In genomic region chr1:228100822-228101613, GRCh38 we compare ENCODE assay signal across 9 cellular contexts. TPM values are rescaled to one million over a fixed set of nuclear protein-coding genes. Genes with fewer than 3 reads are reported as not detected.
DNase-seq lines count a peak whose midpoint lies in the region; ATAC-seq, FAIRE-seq and TF ChIP-seq lines count a peak whose summit lies in the region.
"Had no signal": no experiment of that assay in that cellular context is flagged by ENCODE, and none has a peak within 500 bp of the region (broad histone marks: within the 10 kb centered on the region; RNA-seq: fewer than 3 reads in every experiment).

No MANE protein-coding gene starts in this region.

- ATAC-seq in HepG2 (no peak), right lobe of liver (no peak), WTC11 (no peak), HG02571 (IDR thresholded peaks at IDR 0.05; ENCODE audit: unreplicated experiment) (no peak), HG02885 (IDR thresholded peaks at IDR 0.05; ENCODE audit: poor library complexity, unreplicated experiment) (no peak), foreskin keratinocyte (no peak)

- POLR2A ChIA-PET in HepG2 (lab: Yijun Ruan, JAX): interaction anchor here (0.7 to 1.6 kb wide), 3 partner anchors 8 to 19 kb away, joined by 3 to 5 read pairs (median 3); partner anchors contain the start of genes ARF1 and MRPL55
- POLR2A ChIA-PET in WTC11 (lab: Charles Lee): interaction anchor here (1.0 kb wide), 1 partner anchor 95 kb away, joined by 3 read pairs; no protein-coding TSS in a partner anchor

- intact Hi-C loops in HepG2 (cut with micrococcal nuclease; ENCODE audit: unreplicated experiment) (no loop called here), right lobe of liver (cut with DNase I) (no loop called here)

- TSS peak; percentile 50 for BruUV-seq in HepG2 (replicated peaks; lab: Mats Ljungman, UMichigan)

- H3K4me3 ChIP-seq in HepG2 (replicated peaks in 1 of 3; ENCODE audit: insufficient read depth in 1 of 3, low read depth in 2 of 3, low read length in 3 of 3) (peak overlapping the region in 1 of 3 experiments; percentile 82; a peak in 2 of 6 replicates), right lobe of liver (no peak overlapping the region)

- CTCF ChIA-PET in HepG2 (lab: Yijun Ruan, JAX; ENCODE audit: low intra/inter-chr PET ratio, low total read pairs): no interaction called here
- CTCF ChIA-PET in WTC11 (lab: Charles Lee): interaction anchor here (1.3 to 1.7 kb wide), 3 partner anchors 19 to 102 kb away, joined by 4 to 14 read pairs (median 4); partner anchors contain the start of gene ARF1

- H3K4me3 Mint-ChIP-seq in WTC11 (peak overlapping the region; percentile 50), immature natural killer cell (peak overlapping the region; percentile 61 to 78 (median 76))

- H3K36me3 Mint-ChIP-seq in WTC11 (peaks cover 29% of the 10 kb centered on the region), immature natural killer cell (peaks cover 7 to 14% (median 8%) of the 10 kb centered on the region in 3 donors)

- no peak for TF ChIP-seq POLR2A in HepG2 (IDR thresholded peaks at IDR 0.05; ENCODE audit: insufficient read depth in 1 of 2, low read depth in 2 of 2, low read length in 2 of 2)
- no peak for TF ChIP-seq POLR2A in right lobe of liver (IDR thresholded peaks at IDR 0.05)

- H4K20me1 ChIP-seq in HepG2 (ENCODE audit: insufficient read depth, low read length): peaks cover 47% of the 10 kb centered on the region

- H3K36me3 ChIP-seq in HepG2 (replicated peaks in 1 of 2; ENCODE audit: control insufficient read depth in 1 of 2, insufficient read depth in 2 of 2, low read length in 2 of 2) (peaks cover 14 to 32% of the 10 kb centered on the region in 2 experiments; a peak in 4 of 5 replicates), right lobe of liver (peaks cover 0 to 35% (median 17%) of the 10 kb centered on the region in 4 donors)

- peak overlapping the region; percentile 69; the same call in 1 of the 2 replicates for H3K4me2 ChIP-seq in HepG2 (ENCODE audit: low read depth, low read length)

- TF ChIP-seq CTCF in HepG2 (CRISPR knock-in tag; IDR thresholded peaks at IDR 0.05) (no peak), right lobe of liver (IDR thresholded peaks at IDR 0.05) (no peak), WTC11 (IDR thresholded peaks at IDR 0.05) (no peak), foreskin keratinocyte (conservative IDR thresholded peaks at IDR 0.05) (no peak)

- H3K27me3 Mint-ChIP-seq in WTC11 (ENCODE audit: low read depth) (peaks cover 5% of the 10 kb centered on the region; the same call in 1 of the 2 replicates), immature natural killer cell (ENCODE audit: low read depth in 3 of 3) (peaks cover 10 to 29% (median 23%) of the 10 kb centered on the region in 3 donors)

- no peak overlapping the region for H2AFZ ChIP-seq in HepG2 (ENCODE audit: low read length)

- in situ Hi-C loops in HepG2 (cut with HindIII; ENCODE audit: extremely low pct_ligation_motif_present, low pct_unique_long_range_greater_than_20kb): no loop called here

- no peak for TF ChIP-seq RAD21 in HepG2 (CRISPR knock-in tag; IDR thresholded peaks at IDR 0.05)

- no peak for DNase-seq in HepG2 (ENCODE audit: low spot score)
- DNase-seq in right lobe of liver: no peak
- no peak for DNase-seq in WTC11 (ENCODE audit: low spot score)
- DNase-seq in immature natural killer cell: no peak
- DNase-seq in HUDEP-2 (lab: John Stamatoyannopoulos, UW; ENCODE audit: unreplicated experiment in 76 of 76): no peak
- DNase-seq in foreskin keratinocyte: no peak
- DNase-seq: NCI-H526 had no signal

- no peaks in the 10 kb centered on the region for H3K9me3 Mint-ChIP-seq in WTC11
- peaks cover 0 to 2% (median 0%) of the 10 kb centered on the region in 6 donors for H3K9me3 Mint-ChIP-seq in immature natural killer cell

- H3K27ac Mint-ChIP-seq in WTC11 (no peak overlapping the region; the same call in 1 of the 2 replicates), immature natural killer cell (peak overlapping the region; percentile 74 to 94 (median 88))

- H3K4me1 Mint-ChIP-seq in WTC11 (peaks cover 13% of the 10 kb centered on the region), immature natural killer cell (peaks cover 35 to 50% of the 10 kb centered on the region in 2 donors)

- no peak overlapping the region for H3K27ac ChIP-seq in HepG2 (ENCODE audit: extremely low read length, insufficient read depth, low read length)
- H3K27ac ChIP-seq in right lobe of liver: no peak overlapping the region
- no peak overlapping the region for H3K27ac ChIP-seq in foreskin keratinocyte

- H3K9me3 ChIP-seq in HepG2 (ENCODE audit: low read length) (no peaks in the 10 kb centered on the region), right lobe of liver (no peaks in the 10 kb centered on the region)

- H3K9ac ChIP-seq in HepG2 (ENCODE audit: insufficient read depth, low read depth, low read length): no peak overlapping the region

- TF ChIP-seq EP300 in HepG2 (IDR thresholded peaks at IDR 0.05; ENCODE audit: low read depth in 2 of 2, low read length in 2 of 2): no peak
- TF ChIP-seq EP300 in HepG2 (CRISPR knock-in tag; IDR thresholded peaks at IDR 0.05; ENCODE audit: borderline replicate concordance): no peak

- no peak for FAIRE-seq in HepG2 (lab: Jason Lieb, UNC)

- no peaks in the 10 kb centered on the region; a peak in 1 of 5 replicates for H3K27me3 ChIP-seq in HepG2 (ENCODE audit: control insufficient read depth in 1 of 2, insufficient read depth in 2 of 2, low read length in 2 of 2)
- no peaks in the 10 kb centered on the region for H3K27me3 ChIP-seq in right lobe of liver
- H3K27me3 ChIP-seq in foreskin keratinocyte: no peaks in the 10 kb centered on the region

- H3K79me2 ChIP-seq in HepG2 (ENCODE audit: insufficient read depth, low read length): peaks cover 36% of the 10 kb centered on the region

- 82% methylated on average over 6 of the region's 12 CpGs for WGBS in HepG2 (ENCODE audit: low lambda C conversion rate)
- 75% methylated on average over 4 of the region's 12 CpGs for WGBS in right lobe of liver (ENCODE audit: insufficient coverage, low coverage, low lambda C conversion rate, missing lambda C conversion rate)

- H3K4me1 ChIP-seq in HepG2 (ENCODE audit: insufficient read depth, low read length) (peaks cover 28% of the 10 kb centered on the region), right lobe of liver (peaks cover 0 to 26% (median 0%) of the 10 kb centered on the region in 4 donors), foreskin keratinocyte (no peaks in the 10 kb centered on the region)

RNA-seq across cellular contexts. Expression of gene C1orf35, which starts 2.1 kb away (rescaled TPM):
- total RNA-seq in HepG2 (2016; rRNA removed; fragmentation: Illumina TruSeq; extraction: Trizol) (14.2 and 19.3 TPM in 2 replicates), right lobe of liver (1 to 10 TPM; 3.4 to 6.3 (median 5.2) TPM), WTC11 (2021) (30.0 to 33.8 TPM (median 30.7 TPM) in 3 replicates), foreskin keratinocyte (21.2 and 22.8 TPM in 2 replicates)
- 3.6 and 3.9 TPM in 2 replicates for total RNA-seq in HepG2 (2016; cell fraction: cytosol; rRNA removed; fragmentation: Illumina TruSeq; extraction: Trizol; ENCODE audit: low read depth)
- total RNA-seq in HepG2 (2016; cell fraction: insoluble cytoplasmic fraction; rRNA removed; fragmentation: Illumina TruSeq; extraction: Trizol): 12.7 and 19.3 TPM in 2 replicates
- total RNA-seq in HepG2 (2016; cell fraction: membrane; rRNA removed; fragmentation: Illumina TruSeq; extraction: Trizol): 5.2 and 7.7 TPM in 2 replicates
- 10.2 and 14.8 TPM in 2 replicates for total RNA-seq in HepG2 (2016; cell fraction: nucleus; rRNA removed; fragmentation: Illumina TruSeq; extraction: Trizol)
- polyA plus RNA-seq in HepG2 (2011; rRNA removed) (8.1 and 8.8 TPM in 2 replicates), immature natural killer cell (10 to 100 TPM in 2 of 3 donors, 1 to 10 TPM in 1; 1.8 to 21.7 (median 16.6) TPM), foreskin keratinocyte (32.8 and 34.0 TPM in 2 replicates)
- 5.5 and 9.0 TPM in 2 replicates for polyA plus RNA-seq in HepG2 (2011; cell fraction: cytosol; rRNA removed)
- 34.5 and 36.2 TPM in 2 replicates for polyA plus RNA-seq in HepG2 (2011; cell fraction: nucleus; rRNA removed)
- polyA plus RNA-seq in HepG2 (2012): 6.8 and 7.0 TPM in 2 replicates
- 2.9 and 3.3 TPM in 2 replicates for polyA plus RNA-seq in HepG2 (2016; cell fraction: cytosol; fragmentation: Illumina TruSeq; extraction: Trizol; ENCODE audit: low read depth)
- 14.4 and 15.4 TPM in 2 replicates for polyA plus RNA-seq in HepG2 (2016; cell fraction: insoluble cytoplasmic fraction; fragmentation: Illumina TruSeq; extraction: Trizol; ENCODE audit: low read depth)
- polyA plus RNA-seq in HepG2 (2016; cell fraction: membrane; fragmentation: Illumina TruSeq; extraction: Trizol; ENCODE audit: low read depth): 4.2 TPM in 2 replicates
- 35.0 and 36.9 TPM in 2 replicates for polyA plus RNA-seq in HepG2 (2016; cell fraction: nucleus; fragmentation: Illumina TruSeq; extraction: Trizol; ENCODE audit: insufficient read depth, low read depth)
- polyA minus RNA-seq in HepG2 (2011; rRNA and poly(A)+ RNA removed; ENCODE audit: low replicate concordance): 3.9 and 4.2 TPM in 2 replicates
- polyA minus RNA-seq in HepG2 (2011; cell fraction: cytosol; rRNA and poly(A)+ RNA removed): 1.2 and 2.6 TPM in 2 replicates
- 2.7 and 3.4 TPM in 2 replicates for polyA minus RNA-seq in HepG2 (2011; cell fraction: nucleus; rRNA and poly(A)+ RNA removed)

RNA-seq across cellular contexts. Expression of gene MRPL55, which starts 8.1 kb away (rescaled TPM):
- total RNA-seq in HepG2 (2016; rRNA removed; fragmentation: Illumina TruSeq; extraction: Trizol) (92.9 and 97.9 TPM in 2 replicates), right lobe of liver (10 to 100 TPM; 24.2 to 75.9 (median 38.0) TPM), WTC11 (2021) (65.8 to 70.5 TPM (median 66.9 TPM) in 3 replicates), foreskin keratinocyte (73.6 and 77.5 TPM in 2 replicates)
- 49.0 and 60.3 TPM in 2 replicates for total RNA-seq in HepG2 (2016; cell fraction: cytosol; rRNA removed; fragmentation: Illumina TruSeq; extraction: Trizol; ENCODE audit: low read depth)
- 86.6 and 104 TPM in 2 replicates for total RNA-seq in HepG2 (2016; cell fraction: insoluble cytoplasmic fraction; rRNA removed; fragmentation: Illumina TruSeq; extraction: Trizol)
- 54.0 and 72.4 TPM in 2 replicates for total RNA-seq in HepG2 (2016; cell fraction: membrane; rRNA removed; fragmentation: Illumina TruSeq; extraction: Trizol)
- 52.4 and 56.0 TPM in 2 replicates for total RNA-seq in HepG2 (2016; cell fraction: nucleus; rRNA removed; fragmentation: Illumina TruSeq; extraction: Trizol)
- polyA plus RNA-seq in HepG2 (2011; rRNA removed) (58.6 and 74.8 TPM in 2 replicates), immature natural killer cell (100 to 1,000 TPM; 125 to 230 (median 129) TPM), foreskin keratinocyte (105 and 111 TPM in 2 replicates)
- polyA plus RNA-seq in HepG2 (2011; cell fraction: cytosol; rRNA removed): 43.3 and 107 TPM in 2 replicates
- polyA plus RNA-seq in HepG2 (2011; cell fraction: nucleus; rRNA removed): 195 and 229 TPM in 2 replicates
- polyA plus RNA-seq in HepG2 (2012): 31.6 and 40.6 TPM in 2 replicates
- 37.6 and 50.2 TPM in 2 replicates for polyA plus RNA-seq in HepG2 (2016; cell fraction: cytosol; fragmentation: Illumina TruSeq; extraction: Trizol; ENCODE audit: low read depth)
- polyA plus RNA-seq in HepG2 (2016; cell fraction: insoluble cytoplasmic fraction; fragmentation: Illumina TruSeq; extraction: Trizol; ENCODE audit: low read depth): 96.5 and 99.2 TPM in 2 replicates
- polyA plus RNA-seq in HepG2 (2016; cell fraction: membrane; fragmentation: Illumina TruSeq; extraction: Trizol; ENCODE audit: low read depth): 41.3 and 57.8 TPM in 2 replicates
- 81.1 and 106 TPM in 2 replicates for polyA plus RNA-seq in HepG2 (2016; cell fraction: nucleus; fragmentation: Illumina TruSeq; extraction: Trizol; ENCODE audit: insufficient read depth, low read depth)
- polyA minus RNA-seq in HepG2 (2011; rRNA and poly(A)+ RNA removed; ENCODE audit: low replicate concordance): 52.6 and 85.2 TPM in 2 replicates
- polyA minus RNA-seq in HepG2 (2011; cell fraction: cytosol; rRNA and poly(A)+ RNA removed): 25.1 and 31.5 TPM in 2 replicates
- polyA minus RNA-seq in HepG2 (2011; cell fraction: nucleus; rRNA and poly(A)+ RNA removed): 29.2 and 32.2 TPM in 2 replicates

RNA-seq across cellular contexts. Expression of gene ARF1, which starts 18.5 kb away (rescaled TPM):
- total RNA-seq in HepG2 (2016; rRNA removed; fragmentation: Illumina TruSeq; extraction: Trizol) (186 and 210 TPM in 2 replicates), right lobe of liver (100 to 1,000 TPM; 143 to 261 (median 193) TPM), WTC11 (2021) (295 to 330 TPM (median 300 TPM) in 3 replicates), foreskin keratinocyte (273 and 306 TPM in 2 replicates)
- 81.7 and 86.1 TPM in 2 replicates for total RNA-seq in HepG2 (2016; cell fraction: cytosol; rRNA removed; fragmentation: Illumina TruSeq; extraction: Trizol; ENCODE audit: low read depth)
- total RNA-seq in HepG2 (2016; cell fraction: insoluble cytoplasmic fraction; rRNA removed; fragmentation: Illumina TruSeq; extraction: Trizol): 189 and 192 TPM in 2 replicates
- total RNA-seq in HepG2 (2016; cell fraction: membrane; rRNA removed; fragmentation: Illumina TruSeq; extraction: Trizol): 147 and 149 TPM in 2 replicates
- total RNA-seq in HepG2 (2016; cell fraction: nucleus; rRNA removed; fragmentation: Illumina TruSeq; extraction: Trizol): 107 and 112 TPM in 2 replicates
- polyA plus RNA-seq in HepG2 (2011; rRNA removed) (327 and 337 TPM in 2 replicates), immature natural killer cell (100 to 1,000 TPM; 533 to 916 (median 674) TPM), foreskin keratinocyte (384 and 386 TPM in 2 replicates)
- polyA plus RNA-seq in HepG2 (2011; cell fraction: cytosol; rRNA removed): 324 and 458 TPM in 2 replicates
- polyA plus RNA-seq in HepG2 (2011; cell fraction: nucleus; rRNA removed): 231 and 250 TPM in 2 replicates
- 231 and 263 TPM in 2 replicates for polyA plus RNA-seq in HepG2 (2012)
- polyA plus RNA-seq in HepG2 (2016; cell fraction: cytosol; fragmentation: Illumina TruSeq; extraction: Trizol; ENCODE audit: low read depth): 82.3 and 83.9 TPM in 2 replicates
- 300 and 336 TPM in 2 replicates for polyA plus RNA-seq in HepG2 (2016; cell fraction: insoluble cytoplasmic fraction; fragmentation: Illumina TruSeq; extraction: Trizol; ENCODE audit: low read depth)
- polyA plus RNA-seq in HepG2 (2016; cell fraction: membrane; fragmentation: Illumina TruSeq; extraction: Trizol; ENCODE audit: low read depth): 127 and 132 TPM in 2 replicates
- 254 and 261 TPM in 2 replicates for polyA plus RNA-seq in HepG2 (2016; cell fraction: nucleus; fragmentation: Illumina TruSeq; extraction: Trizol; ENCODE audit: insufficient read depth, low read depth)
- 586 and 708 TPM in 2 replicates for polyA minus RNA-seq in HepG2 (2011; rRNA and poly(A)+ RNA removed; ENCODE audit: low replicate concordance)
- 237 and 248 TPM in 2 replicates for polyA minus RNA-seq in HepG2 (2011; cell fraction: cytosol; rRNA and poly(A)+ RNA removed)
- 85.8 and 86.9 TPM in 2 replicates for polyA minus RNA-seq in HepG2 (2011; cell fraction: nucleus; rRNA and poly(A)+ RNA removed)

RNA-seq across cellular contexts. Expression of gene GUK1, which starts 39.1 kb away (rescaled TPM):
- 82.7 and 116 TPM in 2 replicates for total RNA-seq in HepG2 (2016; rRNA removed; fragmentation: Illumina TruSeq; extraction: Trizol)
- total RNA-seq in HepG2 (2016; cell fraction: cytosol; rRNA removed; fragmentation: Illumina TruSeq; extraction: Trizol; ENCODE audit: low read depth): 772 and 776 TPM in 2 replicates
- total RNA-seq in HepG2 (2016; cell fraction: insoluble cytoplasmic fraction; rRNA removed; fragmentation: Illumina TruSeq; extraction: Trizol): 78.9 and 120 TPM in 2 replicates
- 448 and 476 TPM in 2 replicates for total RNA-seq in HepG2 (2016; cell fraction: membrane; rRNA removed; fragmentation: Illumina TruSeq; extraction: Trizol)
- total RNA-seq in HepG2 (2016; cell fraction: nucleus; rRNA removed; fragmentation: Illumina TruSeq; extraction: Trizol): 51.4 and 56.9 TPM in 2 replicates
- polyA plus RNA-seq in HepG2 (2011; rRNA removed): 154 and 205 TPM in 2 replicates
- 228 and 301 TPM in 2 replicates for polyA plus RNA-seq in HepG2 (2011; cell fraction: cytosol; rRNA removed)
- 387 and 492 TPM in 2 replicates for polyA plus RNA-seq in HepG2 (2011; cell fraction: nucleus; rRNA removed)
- 58.4 and 85.4 TPM in 2 replicates for polyA plus RNA-seq in HepG2 (2012)
- 764 and 775 TPM in 2 replicates for polyA plus RNA-seq in HepG2 (2016; cell fraction: cytosol; fragmentation: Illumina TruSeq; extraction: Trizol; ENCODE audit: low read depth)
- 78.9 and 87.4 TPM in 2 replicates for polyA plus RNA-seq in HepG2 (2016; cell fraction: insoluble cytoplasmic fraction; fragmentation: Illumina TruSeq; extraction: Trizol; ENCODE audit: low read depth)
- 402 and 423 TPM in 2 replicates for polyA plus RNA-seq in HepG2 (2016; cell fraction: membrane; fragmentation: Illumina TruSeq; extraction: Trizol; ENCODE audit: low read depth)
- 119 and 120 TPM in 2 replicates for polyA plus RNA-seq in HepG2 (2016; cell fraction: nucleus; fragmentation: Illumina TruSeq; extraction: Trizol; ENCODE audit: insufficient read depth, low read depth)
- polyA minus RNA-seq in HepG2 (2011; rRNA and poly(A)+ RNA removed; ENCODE audit: low replicate concordance): 81.2 and 86.5 TPM in 2 replicates
- 31.2 and 41.7 TPM in 2 replicates for polyA minus RNA-seq in HepG2 (2011; cell fraction: cytosol; rRNA and poly(A)+ RNA removed)
- polyA minus RNA-seq in HepG2 (2011; cell fraction: nucleus; rRNA and poly(A)+ RNA removed): 52.1 and 60.5 TPM in 2 replicates
- total RNA-seq in right lobe of liver: 100 to 1,000 TPM in 4 of 6 experiments, 10 to 100 TPM in 2; 78.0 to 235 (median 108) TPM
- 110 to 112 TPM (median 111 TPM) in 3 replicates for total RNA-seq in WTC11 (2021)
- 100 to 1,000 TPM; 516 to 803 (median 763) TPM for polyA plus RNA-seq in immature natural killer cell
- total RNA-seq in foreskin keratinocyte: 424 and 441 TPM in 2 replicates
- polyA plus RNA-seq in foreskin keratinocyte: 603 and 671 TPM in 2 replicates

RNA-seq across cellular contexts. Expression of gene GJC2, which starts 48.7 kb away (rescaled TPM):
- total RNA-seq in HepG2 (2016; rRNA removed; fragmentation: Illumina TruSeq; extraction: Trizol) (1.6 and 3.8 TPM in 2 replicates), right lobe of liver (under 1 TPM in 5 of 6 experiments, not detected in 1; 0.12 to 0.44 (median 0.16) TPM), WTC11 (2021) (0.72 to 1.2 TPM (median 0.87 TPM) in 3 replicates), foreskin keratinocyte (0.82 and 1.1 TPM in 2 replicates)
- total RNA-seq in HepG2 (2016; cell fraction: cytosol; rRNA removed; fragmentation: Illumina TruSeq; extraction: Trizol; ENCODE audit: low read depth): 0.79 and 1.0 TPM in 2 replicates
- total RNA-seq in HepG2 (2016; cell fraction: insoluble cytoplasmic fraction; rRNA removed; fragmentation: Illumina TruSeq; extraction: Trizol): 1.5 and 3.8 TPM in 2 replicates
- total RNA-seq in HepG2 (2016; cell fraction: membrane; rRNA removed; fragmentation: Illumina TruSeq; extraction: Trizol): 1.4 and 2.0 TPM in 2 replicates
- total RNA-seq in HepG2 (2016; cell fraction: nucleus; rRNA removed; fragmentation: Illumina TruSeq; extraction: Trizol): 2.3 and 2.4 TPM in 2 replicates
- polyA plus RNA-seq in HepG2 (2011; rRNA removed) (1.6 and 2.5 TPM in 2 replicates), immature natural killer cell (not detected), foreskin keratinocyte (0.82 and 1.0 TPM in 2 replicates)
- polyA plus RNA-seq in HepG2 (2011; cell fraction: cytosol; rRNA removed): 1.4 and 3.3 TPM in 2 replicates
- polyA plus RNA-seq in HepG2 (2011; cell fraction: nucleus; rRNA removed): 3.1 and 3.8 TPM in 2 replicates
- 2.5 and 2.9 TPM in 2 replicates for polyA plus RNA-seq in HepG2 (2012)
- 0.48 and 0.51 TPM in 2 replicates for polyA plus RNA-seq in HepG2 (2016; cell fraction: cytosol; fragmentation: Illumina TruSeq; extraction: Trizol; ENCODE audit: low read depth)
- polyA plus RNA-seq in HepG2 (2016; cell fraction: insoluble cytoplasmic fraction; fragmentation: Illumina TruSeq; extraction: Trizol; ENCODE audit: low read depth): 1.7 and 1.8 TPM in 2 replicates
- polyA plus RNA-seq in HepG2 (2016; cell fraction: membrane; fragmentation: Illumina TruSeq; extraction: Trizol; ENCODE audit: low read depth): 1.2 and 1.3 TPM in 2 replicates
- polyA plus RNA-seq in HepG2 (2016; cell fraction: nucleus; fragmentation: Illumina TruSeq; extraction: Trizol; ENCODE audit: insufficient read depth, low read depth): 3.1 and 3.7 TPM in 2 replicates
- polyA minus RNA-seq in HepG2 (2011; rRNA and poly(A)+ RNA removed; ENCODE audit: low replicate concordance): 0.65 and 7.9 TPM in 2 replicates
- polyA minus RNA-seq in HepG2 (2011; cell fraction: cytosol; rRNA and poly(A)+ RNA removed): 2.4 and 5.1 TPM in 2 replicates
- 2.4 and 2.7 TPM in 2 replicates for polyA minus RNA-seq in HepG2 (2011; cell fraction: nucleus; rRNA and poly(A)+ RNA removed)

Comparison
In these comparisons a context has a peak if more than half of its experiments do, and no peak if none do; other contexts are left out.
1. Of the 50 proteins assayed by ChIP-seq in both HepG2 and WTC11: peak only in HepG2: none; only in WTC11: FOXP1; in both: none; in neither: 49.